In the genomic region with DNA sequence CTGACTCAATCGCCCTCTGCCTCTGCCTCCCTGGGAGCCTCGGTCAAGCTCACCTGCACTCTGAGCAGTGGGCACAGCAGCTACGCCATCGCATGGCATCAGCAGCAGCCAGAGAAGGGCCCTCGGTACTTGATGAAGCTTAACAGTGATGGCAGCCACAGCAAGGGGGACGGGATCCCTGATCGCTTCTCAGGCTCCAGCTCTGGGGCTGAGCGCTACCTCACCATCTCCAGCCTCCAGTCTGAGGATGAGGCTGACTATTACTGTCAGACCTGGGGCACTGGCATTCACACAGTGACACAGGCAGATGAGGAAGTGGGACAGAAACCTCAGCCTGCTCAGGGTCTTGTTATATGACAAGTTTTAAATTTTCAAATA, we compare ENCODE assay signal across 16 cellular contexts. TPM values are rescaled to one million over a fixed set of nuclear protein-coding genes. Genes with fewer than 3 reads are reported as not detected.
DNase-seq lines count a peak whose midpoint lies in the region; ATAC-seq and TF ChIP-seq lines count a peak whose summit lies in the region.
"Had no signal": no experiment of that assay in that cellular context is flagged by ENCODE, and none has a peak within 500 bp of the region (broad histone marks: within the 10 kb centered on the region; RNA-seq: fewer than 3 reads in every experiment).

No MANE protein-coding gene starts in this region.

- ATAC-seq in GM18502 (IDR thresholded peaks at IDR 0.05; ENCODE audit: poor library complexity, unreplicated experiment) (peak; percentile 50), HG02678 (IDR thresholded peaks at IDR 0.05; ENCODE audit: unreplicated experiment) (peak; percentile 35), omental fat pad (ENCODE audit: low FRiP score) (peak; percentile 33)
- ATAC-seq: left lung had no signal

- peaks cover 27% of the 10 kb centered on the region for H3K27me3 Mint-ChIP-seq in mesothelial cell of epicardium (ENCODE audit: low read depth)

- no peak for TF ChIP-seq CTCF in Peyer's patch (IDR thresholded peaks at IDR 0.05)
- TF ChIP-seq CTCF in omental fat pad (IDR thresholded peaks at IDR 0.05), result no peak
- TF ChIP-seq CTCF in mesothelial cell of epicardium (IDR thresholded peaks at IDR 0.05; ENCODE audit: unreplicated experiment), result no peak
- TF ChIP-seq CTCF in foreskin fibroblast (IDR thresholded peaks at IDR 0.05; ENCODE audit: low read depth, low read length), result no peak

- no peaks in the 10 kb centered on the region for H3K27me3 ChIP-seq in Peyer's patch
- H3K27me3 ChIP-seq: BE2C, left lung had no signal

- no peak overlapping the region for H3K4me3 Mint-ChIP-seq in mesothelial cell of epicardium
- H3K4me3 Mint-ChIP-seq: T-cell had no signal

- no peak for TF ChIP-seq POLR2A in Peyer's patch (IDR thresholded peaks at IDR 0.05)

- H3K9me3 ChIP-seq in Peyer's patch, result no peaks in the 10 kb centered on the region
- H3K9me3 ChIP-seq: BE2C, left lung had no signal

- no peaks in the 10 kb centered on the region for H3K36me3 Mint-ChIP-seq in mesothelial cell of epicardium
- H3K36me3 Mint-ChIP-seq: T-cell had no signal

- DNase-seq in Peyer's patch (peak in 2 of 3 donors; percentile 63 to 65), omental fat pad (ENCODE audit: low spot score) (no peak), mesothelial cell of epicardium (ENCODE audit: low spot score in 2 of 2, unreplicated experiment in 2 of 2) (no peak), foreskin fibroblast (no peak), OCI-M1 (lab: John Stamatoyannopoulos, UW) (no peak)
- no peak for DNase-seq in activated CD4-positive, alpha-beta T cell treated with anti-CD3 and anti-CD28 coated beads for 48 hours
- DNase-seq: activated CD4-positive, CD25-positive, alpha-beta regulatory T cell treated with anti-CD3 and anti-CD28 coated beads, Interleukin-2, amount 50 U/mL, for 72 hours; activated naive CD4-positive, alpha-beta T cell treated with anti-CD3 and anti-CD28 coated beads, Interleukin-2, amount 50 U/mL, for 16 hours; DMS79; left lung; NCI-H510A; stimulated activated CD4-positive, alpha-beta T cell treated with anti-CD3 and anti-CD28 coated beads, Interleukin-12 subunit alpha, Interleukin-12 subunit beta, amount 100 ng/mL, for 4 hours; T-cell had no signal

- no peaks in the 10 kb centered on the region for H3K4me1 Mint-ChIP-seq in mesothelial cell of epicardium

- no peaks in the 10 kb centered on the region for H3K9me3 Mint-ChIP-seq in mesothelial cell of epicardium
- H3K9me3 Mint-ChIP-seq: T-cell had no signal

- peaks cover 0 to 11% (median under 1%) of the 10 kb centered on the region in 4 donors for H3K4me1 ChIP-seq in Peyer's patch
- H3K4me1 ChIP-seq: BE2C, left lung had no signal

- peak overlapping the region in 2 of 4 donors; percentile 48 to 76 for H3K27ac ChIP-seq in Peyer's patch
- H3K27ac ChIP-seq: left lung had no signal

- no peaks in the 10 kb centered on the region for H3K36me3 ChIP-seq in Peyer's patch
- H3K36me3 ChIP-seq: BE2C, left lung had no signal

- H3K27ac Mint-ChIP-seq in mesothelial cell of epicardium, result no peak overlapping the region

- H3K4me3 ChIP-seq in Peyer's patch (peak overlapping the region in 1 of 4 donors; percentile 15), foreskin fibroblast (ENCODE audit: low read depth in 1 of 2, low read length in 2 of 2) (no peak overlapping the region)
- H3K4me3 ChIP-seq: left lung had no signal

RNA-seq across cellular contexts. Expression of gene TOP3B, which starts 48.6 kb away (rescaled TPM):
- 10 to 100 TPM; 53.6 to 91.6 (median 80.2) TPM for total RNA-seq in Peyer's patch
- total RNA-seq in omental fat pad, result 10 to 100 TPM; 17.5 to 45.4 (median 21.3) TPM
- 59.8 to 63.3 TPM (median 60.8 TPM) in 3 replicates for total RNA-seq in mesothelial cell of epicardium

Comparison
In these comparisons a context has a peak if more than half of its experiments do, and no peak if none do; other contexts are left out.
1. DNase-seq: peak in Peyer's patch (2 of 3); none in omental fat pad (single experiment), activated CD4-positive, alpha-beta T cell treated with anti-CD3 and anti-CD28 coated beads for 48 hours (single experiment), mesothelial cell of epicardium (0 of 2), foreskin fibroblast (0 of 2) and OCI-M1 (single experiment).
2. Peak in every context shown above with its lines, with median percentiles within 50 percentile points of each other: ATAC-seq.